ENCODE assay signal across 17 cellular contexts in the genomic region with DNA sequence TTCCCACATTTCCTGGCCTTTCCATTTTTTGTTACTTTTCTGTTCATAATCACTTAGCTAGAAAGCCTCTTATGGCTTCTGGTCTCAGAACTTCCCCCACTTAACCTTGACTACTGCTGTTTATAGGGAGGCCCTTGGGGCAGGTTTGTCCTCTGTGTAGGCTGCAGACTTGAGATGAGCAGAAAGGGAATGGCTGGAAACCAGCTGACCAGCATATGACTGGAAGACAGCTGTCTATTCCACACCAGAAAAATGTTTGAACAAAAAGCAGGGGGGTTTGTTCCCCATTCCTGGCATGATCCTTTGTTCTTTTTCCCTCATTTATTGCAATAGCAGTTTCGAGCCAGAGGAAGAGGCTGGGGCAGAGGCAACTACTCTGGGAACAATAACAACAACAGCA. TPM values are rescaled to one million over a fixed set of nuclear protein-coding genes. Genes with fewer than 3 reads are reported as not detected.
DNase-seq lines count a peak whose midpoint lies in the region; ATAC-seq, FAIRE-seq and TF ChIP-seq lines count a peak whose summit lies in the region.
"Had no signal": no experiment of that assay in that cellular context is flagged by ENCODE, and none has a peak within 500 bp of the region (broad histone marks: within the 10 kb centered on the region; RNA-seq: fewer than 3 reads in every experiment).

No MANE protein-coding gene starts in this region.

- no peak overlapping the region for H4K5ac ChIP-seq in H9 (ENCODE audit: insufficient read length, low read depth, low read length)

- H2BK20ac ChIP-seq in H9 (ENCODE audit: low read depth, low read length, poor library complexity, severe bottlenecking): no peak overlapping the region

- H3K4me3 Mint-ChIP-seq in H9: no peak overlapping the region
- H3K4me3 Mint-ChIP-seq in activated CD4-positive, alpha-beta memory T cell treated with anti-CD3 and anti-CD28 coated beads for 36 hours: peak overlapping the region; percentile 3
- H3K4me3 Mint-ChIP-seq: immature natural killer cell had no signal

- H3K36me3 ChIP-seq in esophagus squamous epithelium (peaks cover 21 to 85% (median 54%) of the 10 kb centered on the region in 3 donors), prostate gland (peaks cover 13 to 24% of the 10 kb centered on the region in 2 donors), HepG2 (replicated peaks in 1 of 2; ENCODE audit: control insufficient read depth in 1 of 2, insufficient read depth in 2 of 2, low read length in 2 of 2) (peaks cover 33 to 66% of the 10 kb centered on the region in 2 experiments)

- no peak overlapping the region for H3K23ac ChIP-seq in H9 (ENCODE audit: insufficient read length, low read depth, low read length)

- TF ChIP-seq CTCF in H9 (conservative IDR thresholded peaks at IDR 0.05): no peak
- no peak for TF ChIP-seq CTCF in esophagus squamous epithelium (IDR thresholded peaks at IDR 0.05)
- TF ChIP-seq CTCF in prostate gland (IDR thresholded peaks at IDR 0.05): no peak
- no peak for TF ChIP-seq CTCF in HepG2 (CRISPR knock-in tag; IDR thresholded peaks at IDR 0.05)

- peaks cover 9 to 11% of the 10 kb centered on the region in 2 experiments for H3K4me1 Mint-ChIP-seq in H9
- H3K4me1 Mint-ChIP-seq in activated CD4-positive, alpha-beta memory T cell treated with anti-CD3 and anti-CD28 coated beads for 36 hours (ENCODE audit: low read depth): peaks cover 64% of the 10 kb centered on the region

- BruUV-seq in HepG2 (replicated peaks; lab: Mats Ljungman, UMichigan): no TSS peak

- H3K79me2 ChIP-seq in H9 (ENCODE audit: insufficient read depth, low read length): no peaks in the 10 kb centered on the region
- H3K79me2 ChIP-seq in HepG2 (ENCODE audit: insufficient read depth, low read length): no peaks in the 10 kb centered on the region

- no peak overlapping the region for H3K14ac ChIP-seq in H9 (ENCODE audit: insufficient read depth, low read length)

- H2BK120ac ChIP-seq in H9 (ENCODE audit: low read depth, low read length, poor library complexity, severe bottlenecking): no peak overlapping the region

- H3K4me3 ChIP-seq in esophagus squamous epithelium (no peak overlapping the region), prostate gland (no peak overlapping the region), HepG2 (replicated peaks in 1 of 3; ENCODE audit: insufficient read depth in 1 of 3, low read depth in 2 of 3, low read length in 3 of 3) (no peak overlapping the region)
- H3K4me3 ChIP-seq: right lobe of liver had no signal

- H3K9me3 ChIP-seq in H9 (ENCODE audit: control insufficient read depth, low read depth, low read length) (no peaks in the 10 kb centered on the region), esophagus squamous epithelium (no peaks in the 10 kb centered on the region), prostate gland (no peaks in the 10 kb centered on the region), HepG2 (ENCODE audit: low read length) (no peaks in the 10 kb centered on the region)
- H3K9me3 ChIP-seq: right lobe of liver had no signal

- H2BK5ac ChIP-seq in H9 (ENCODE audit: insufficient read length, low read length): no peak overlapping the region

- no peaks in the 10 kb centered on the region for H3K79me1 ChIP-seq in H9 (ENCODE audit: insufficient read depth, low read depth, low read length, poor library complexity, severe bottlenecking)

- H3K56ac ChIP-seq in H9 (ENCODE audit: insufficient read length, low read depth, low read length): no peak overlapping the region

- H3K27me3 Mint-ChIP-seq in H9 (ENCODE audit: low read depth): no peaks in the 10 kb centered on the region
- no peaks in the 10 kb centered on the region for H3K27me3 Mint-ChIP-seq in activated CD4-positive, alpha-beta memory T cell treated with anti-CD3 and anti-CD28 coated beads for 36 hours
- H3K27me3 Mint-ChIP-seq: CD4-positive, CD25-positive, alpha-beta regulatory T cell; naive B cell had no signal

- H4K91ac ChIP-seq in H9 (ENCODE audit: insufficient read length, low read depth, low read length): no peak overlapping the region

- TF ChIP-seq RAD21 in HepG2 (CRISPR knock-in tag; IDR thresholded peaks at IDR 0.05): no peak

- H4K20me1 ChIP-seq in H9 (ENCODE audit: control insufficient read depth, insufficient read depth, insufficient read length) (no peaks in the 10 kb centered on the region), HepG2 (ENCODE audit: insufficient read depth, low read length) (no peaks in the 10 kb centered on the region; the same call in 1 of the 2 replicates)

- ATAC-seq in GM18517 (IDR thresholded peaks at IDR 0.05; ENCODE audit: unreplicated experiment): no peak
- no peak for ATAC-seq in HepG2

- TF ChIP-seq POLR2A in esophagus squamous epithelium (IDR thresholded peaks at IDR 0.05) (no peak), prostate gland (IDR thresholded peaks at IDR 0.05) (no peak), HepG2 (IDR thresholded peaks at IDR 0.05; ENCODE audit: insufficient read depth in 1 of 2, low read depth in 2 of 2, low read length in 2 of 2) (no peak)

- H3K23me2 ChIP-seq in H9 (ENCODE audit: insufficient read length, low read depth, low read length, poor library complexity, severe bottlenecking): no peaks in the 10 kb centered on the region

- H3K4me2 ChIP-seq in H9 (ENCODE audit: insufficient read depth, insufficient read length, low read length) (no peak overlapping the region), HepG2 (ENCODE audit: low read depth, low read length) (no peak overlapping the region)

- DNase-seq in H9 (no peak), esophagus squamous epithelium (lab: John Stamatoyannopoulos, UW) (no peak), prostate gland (ENCODE audit: low spot score) (no peak), AML-193 (lab: John Stamatoyannopoulos, UW) (no peak), RKO (ENCODE audit: low spot score) (no peak), HepG2 (ENCODE audit: low spot score) (no peak)
- DNase-seq in activated CD4-positive, alpha-beta memory T cell treated with anti-CD3 and anti-CD28 coated beads for 36 hours: no peak
- DNase-seq: CD4-positive, CD25-positive, alpha-beta regulatory T cell; immature natural killer cell; naive B cell; NCI-H1436; NCI-H524; stimulated activated naive CD8-positive, alpha-beta T cell treated with anti-CD3 and anti-CD28 coated beads, Interleukin-15, Interleukin-2, amounts not matched to agents 100 U/mL and 50 U/mL, for 24 hours had no signal

- in situ Hi-C loops in HepG2 (cut with HindIII; ENCODE audit: extremely low pct_ligation_motif_present, low pct_unique_long_range_greater_than_20kb): no loop called here

- CTCF ChIA-PET in activated CD4-positive, alpha-beta memory T cell treated with anti-CD3 and anti-CD28 coated beads for 36 hours (lab: Charles Lee): interaction anchor here (1.2 to 2.8 kb wide), 5 partner anchors 11 to 152 kb away, joined by 3 to 45 read pairs (median 18); partner anchors contain the start of gene TRAPPC3
- CTCF ChIA-PET in HepG2 (lab: Yijun Ruan, JAX; ENCODE audit: low intra/inter-chr PET ratio, low total read pairs): no interaction called here

- intact Hi-C loops in activated CD4-positive, alpha-beta memory T cell treated with anti-CD3 and anti-CD28 coated beads for 36 hours (cut with micrococcal nuclease): loop anchor here (2.0 kb wide), 1 partner anchor 78 kb away; no protein-coding TSS in a partner anchor
- intact Hi-C loops in esophagus squamous epithelium (cut with DNase I) (no loop called here), prostate gland (cut with DNase I) (no loop called here), HepG2 (cut with micrococcal nuclease; ENCODE audit: unreplicated experiment) (no loop called here)

- FAIRE-seq in HepG2 (lab: Jason Lieb, UNC): no peak
- FAIRE-seq: GM12892 had no signal

- H4K8ac ChIP-seq in H9 (replicated peaks; ENCODE audit: insufficient read length, low read depth, low read length): no peak overlapping the region

- H2AK5ac ChIP-seq in H9 (ENCODE audit: insufficient read length, low read length): no peak overlapping the region

- POLR2A ChIA-PET in activated CD4-positive, alpha-beta memory T cell treated with anti-CD3 and anti-CD28 coated beads for 36 hours (lab: Charles Lee): interaction anchor here (0.7 to 2.2 kb wide), 5 partner anchors 16 to 149 kb away, joined by 3 to 9 read pairs (median 4); partner anchors contain the start of genes EVA1B and OSCP1
- POLR2A ChIA-PET in HepG2 (lab: Yijun Ruan, JAX): interaction anchor here (1.6 kb wide), 1 partner anchor 32 kb away, joined by 4 read pairs; no protein-coding TSS in a partner anchor

- H3K18ac ChIP-seq in H9 (ENCODE audit: insufficient read length, low read depth, low read length): no peak overlapping the region

- no peak overlapping the region for H3K4ac ChIP-seq in H9 (ENCODE audit: low read depth, low read length)

- H3T11ph ChIP-seq in H9 (ENCODE audit: low read length): no peak overlapping the region

- H3K27me3 ChIP-seq in H9 (ENCODE audit: insufficient read depth, low read length): no peaks in the 10 kb centered on the region
- no peaks in the 10 kb centered on the region for H3K27me3 ChIP-seq in esophagus squamous epithelium
- no peaks in the 10 kb centered on the region for H3K27me3 ChIP-seq in prostate gland (replicated peaks; ENCODE audit: insufficient read depth)
- no peaks in the 10 kb centered on the region for H3K27me3 ChIP-seq in HepG2 (ENCODE audit: control insufficient read depth in 1 of 2, insufficient read depth in 2 of 2, low read length in 2 of 2)
- H3K27me3 ChIP-seq: right lobe of liver had no signal

- H2AFZ ChIP-seq in H9 (ENCODE audit: low read length) (no peak overlapping the region), HepG2 (ENCODE audit: low read length) (no peak overlapping the region)

- H2BK15ac ChIP-seq in H9 (ENCODE audit: low read depth, low read length): no peak overlapping the region

- no peak for TF ChIP-seq EP300 in HepG2 (IDR thresholded peaks at IDR 0.05; ENCODE audit: low read depth in 2 of 2, low read length in 2 of 2)
- TF ChIP-seq EP300 in HepG2 (CRISPR knock-in tag; IDR thresholded peaks at IDR 0.05; ENCODE audit: borderline replicate concordance): no peak

- H3K27ac Mint-ChIP-seq in H9: peak overlapping the region in 2 of 3 experiments; percentile 16 to 37; a peak in 1 of 7 replicates
- peak overlapping the region; percentile 95 for H3K27ac Mint-ChIP-seq in activated CD4-positive, alpha-beta memory T cell treated with anti-CD3 and anti-CD28 coated beads for 36 hours

- peaks cover 35 to 83% (median 73%) of the 10 kb centered on the region in 3 experiments; a peak in 6 of 7 replicates for H3K36me3 Mint-ChIP-seq in H9 (ENCODE audit: insufficient read depth in 1 of 3, low read depth in 3 of 3)
- H3K36me3 Mint-ChIP-seq in activated CD4-positive, alpha-beta memory T cell treated with anti-CD3 and anti-CD28 coated beads for 36 hours: peaks cover 51% of the 10 kb centered on the region

- H3K27ac ChIP-seq in H9 (ENCODE audit: insufficient read length, low read depth, low read length): no peak overlapping the region
- peak overlapping the region in 3 of 4 donors; percentile 69 to 81 (median 70) for H3K27ac ChIP-seq in esophagus squamous epithelium
- H3K27ac ChIP-seq in prostate gland: peak overlapping the region; percentile 80 to 87
- no peak overlapping the region for H3K27ac ChIP-seq in HepG2 (ENCODE audit: extremely low read length, insufficient read depth, low read length)
- H3K27ac ChIP-seq: RWPE1 had no signal

- no peak overlapping the region for H3K9ac ChIP-seq in H9 (ENCODE audit: extremely low read depth, insufficient read length, low read length)
- no peak overlapping the region for H3K9ac ChIP-seq in HepG2 (ENCODE audit: insufficient read depth, low read depth, low read length)

- WGBS in H9 (ENCODE audit: extremely low coverage, insufficient read length, low lambda C conversion rate): no CpG with 5 or more reads among the region's 1 CpG
- 56% methylated on average over 1 of the region's 1 CpG; no CpG with 5 or more reads in 1 of the 2 donors for WGBS in esophagus squamous epithelium, 2 donors
- WGBS in prostate gland: 65% methylated on average over 1 of the region's 1 CpG
- WGBS in HepG2 (ENCODE audit: low lambda C conversion rate): 95% methylated on average over 1 of the region's 1 CpG

- H3K9me3 Mint-ChIP-seq in H9: no peaks in the 10 kb centered on the region
- H3K9me3 Mint-ChIP-seq in activated CD4-positive, alpha-beta memory T cell treated with anti-CD3 and anti-CD28 coated beads for 36 hours: no peaks in the 10 kb centered on the region
- H3K9me3 Mint-ChIP-seq: CD4-positive, CD25-positive, alpha-beta regulatory T cell; naive B cell had no signal

- no peak overlapping the region for H2BK12ac ChIP-seq in H9 (ENCODE audit: insufficient read length, low read depth, low read length)

- no peaks in the 10 kb centered on the region for H3K4me1 ChIP-seq in H9 (ENCODE audit: insufficient read depth, low read length)
- peaks cover 17 to 29% (median 17%) of the 10 kb centered on the region in 3 donors for H3K4me1 ChIP-seq in esophagus squamous epithelium
- peaks cover 18% of the 10 kb centered on the region for H3K4me1 ChIP-seq in prostate gland (replicated peaks)
- H3K4me1 ChIP-seq in HepG2 (ENCODE audit: insufficient read depth, low read length): peaks cover 26% of the 10 kb centered on the region

RNA-seq across cellular contexts. Expression of gene SH3D21, which starts 4.9 kb away (rescaled TPM):
- total RNA-seq in H9 (2021) (16.9 and 18.3 TPM in 2 replicates), esophagus squamous epithelium (1 to 10 TPM; 2.8 to 9.7 (median 3.7) TPM), prostate gland (10 to 100 TPM in 1 of 2 donors, 1 to 10 TPM in 1; 8.1 to 10.6 TPM), HepG2 (2016; rRNA removed; fragmentation: Illumina TruSeq; extraction: Trizol) (1.4 and 5.1 TPM in 2 replicates)
- total RNA-seq in activated CD4-positive, alpha-beta memory T cell treated with anti-CD3 and anti-CD28 coated beads for 36 hours: 10 to 100 TPM; 16.9 to 18.1 TPM
- total RNA-seq in HepG2 (2016; cell fraction: cytosol; rRNA removed; fragmentation: Illumina TruSeq; extraction: Trizol; ENCODE audit: low read depth): 0.79 and 0.81 TPM in 2 replicates
- total RNA-seq in HepG2 (2016; cell fraction: insoluble cytoplasmic fraction; rRNA removed; fragmentation: Illumina TruSeq; extraction: Trizol): 0.98 and 4.8 TPM in 2 replicates
- 1.1 TPM in 2 replicates for total RNA-seq in HepG2 (2016; cell fraction: membrane; rRNA removed; fragmentation: Illumina TruSeq; extraction: Trizol)
- total RNA-seq in HepG2 (2016; cell fraction: nucleus; rRNA removed; fragmentation: Illumina TruSeq; extraction: Trizol): 6.7 and 7.2 TPM in 2 replicates
- polyA plus RNA-seq in HepG2 (2011; rRNA removed): 8.6 and 8.7 TPM in 2 replicates
- polyA plus RNA-seq in HepG2 (2011; cell fraction: cytosol; rRNA removed): 1.6 and 1.7 TPM in 2 replicates
- 84.9 and 116 TPM in 2 replicates for polyA plus RNA-seq in HepG2 (2011; cell fraction: nucleus; rRNA removed)
- polyA plus RNA-seq in HepG2 (2012): 6.9 and 8.0 TPM in 2 replicates
- 0.40 and 0.63 TPM in 2 replicates for polyA plus RNA-seq in HepG2 (2016; cell fraction: cytosol; fragmentation: Illumina TruSeq; extraction: Trizol; ENCODE audit: low read depth)
- polyA plus RNA-seq in HepG2 (2016; cell fraction: insoluble cytoplasmic fraction; fragmentation: Illumina TruSeq; extraction: Trizol; ENCODE audit: low read depth): 2.1 and 2.3 TPM in 2 replicates
- 1.0 and 1.1 TPM in 2 replicates for polyA plus RNA-seq in HepG2 (2016; cell fraction: membrane; fragmentation: Illumina TruSeq; extraction: Trizol; ENCODE audit: low read depth)
- polyA plus RNA-seq in HepG2 (2016; cell fraction: nucleus; fragmentation: Illumina TruSeq; extraction: Trizol; ENCODE audit: insufficient read depth, low read depth): 21.9 and 30.8 TPM in 2 replicates
- polyA minus RNA-seq in HepG2 (2011; rRNA and poly(A)+ RNA removed; ENCODE audit: low replicate concordance): 3.0 and 3.2 TPM in 2 replicates
- 1.1 and 1.7 TPM in 2 replicates for polyA minus RNA-seq in HepG2 (2011; cell fraction: cytosol; rRNA and poly(A)+ RNA removed)
- 15.7 and 16.0 TPM in 2 replicates for polyA minus RNA-seq in HepG2 (2011; cell fraction: nucleus; rRNA and poly(A)+ RNA removed)

RNA-seq across cellular contexts. Expression of gene EVA1B, which starts 22.2 kb away (rescaled TPM):
- 5.5 and 6.4 TPM in 2 replicates for total RNA-seq in H9 (2021)
- total RNA-seq in activated CD4-positive, alpha-beta memory T cell treated with anti-CD3 and anti-CD28 coated beads for 36 hours: 10 to 100 TPM; 11.6 to 12.8 TPM
- total RNA-seq in esophagus squamous epithelium: 10 to 100 TPM in 3 of 4 donors, 1 to 10 TPM in 1; 7.5 to 22.1 (median 12.8) TPM
- 10 to 100 TPM; 67.1 to 78.7 TPM for total RNA-seq in prostate gland
- total RNA-seq in HepG2 (2016; rRNA removed; fragmentation: Illumina TruSeq; extraction: Trizol): 3.8 and 6.6 TPM in 2 replicates
- 17.4 and 24.0 TPM in 2 replicates for total RNA-seq in HepG2 (2016; cell fraction: cytosol; rRNA removed; fragmentation: Illumina TruSeq; extraction: Trizol; ENCODE audit: low read depth)
- total RNA-seq in HepG2 (2016; cell fraction: insoluble cytoplasmic fraction; rRNA removed; fragmentation: Illumina TruSeq; extraction: Trizol): 5.1 and 5.9 TPM in 2 replicates
- 15.5 and 17.9 TPM in 2 replicates for total RNA-seq in HepG2 (2016; cell fraction: membrane; rRNA removed; fragmentation: Illumina TruSeq; extraction: Trizol)
- 2.5 and 2.7 TPM in 2 replicates for total RNA-seq in HepG2 (2016; cell fraction: nucleus; rRNA removed; fragmentation: Illumina TruSeq; extraction: Trizol)
- 3.9 and 5.8 TPM in 2 replicates for polyA plus RNA-seq in HepG2 (2011; rRNA removed)
- polyA plus RNA-seq in HepG2 (2011; cell fraction: cytosol; rRNA removed): 4.7 and 13.2 TPM in 2 replicates
- polyA plus RNA-seq in HepG2 (2011; cell fraction: nucleus; rRNA removed): 7.5 and 8.1 TPM in 2 replicates
- 2.8 and 7.2 TPM in 2 replicates for polyA plus RNA-seq in HepG2 (2012)
- polyA plus RNA-seq in HepG2 (2016; cell fraction: cytosol; fragmentation: Illumina TruSeq; extraction: Trizol; ENCODE audit: low read depth): 17.5 and 21.2 TPM in 2 replicates
- polyA plus RNA-seq in HepG2 (2016; cell fraction: insoluble cytoplasmic fraction; fragmentation: Illumina TruSeq; extraction: Trizol; ENCODE audit: low read depth): 3.5 and 4.8 TPM in 2 replicates
- polyA plus RNA-seq in HepG2 (2016; cell fraction: membrane; fragmentation: Illumina TruSeq; extraction: Trizol; ENCODE audit: low read depth): 12.3 and 13.6 TPM in 2 replicates
- 5.0 and 5.9 TPM in 2 replicates for polyA plus RNA-seq in HepG2 (2016; cell fraction: nucleus; fragmentation: Illumina TruSeq; extraction: Trizol; ENCODE audit: insufficient read depth, low read depth)
- 1.2 and 5.8 TPM in 2 replicates for polyA minus RNA-seq in HepG2 (2011; rRNA and poly(A)+ RNA removed; ENCODE audit: low replicate concordance)
- polyA minus RNA-seq in HepG2 (2011; cell fraction: cytosol; rRNA and poly(A)+ RNA removed): 2.5 and 3.6 TPM in 2 replicates
- 0.50 and 0.90 TPM in 2 replicates for polyA minus RNA-seq in HepG2 (2011; cell fraction: nucleus; rRNA and poly(A)+ RNA removed)

Comparison
In these comparisons a context has a peak if more than half of its experiments do, and no peak if none do; other contexts are left out.
1. H3K27ac ChIP-seq: peak in esophagus squamous epithelium (3 of 4) and prostate gland (2 of 2); none in H9 (single experiment) and HepG2 (single experiment).